Comparison of ENCODE assay signal across 14 cellular contexts in the genomic region with DNA sequence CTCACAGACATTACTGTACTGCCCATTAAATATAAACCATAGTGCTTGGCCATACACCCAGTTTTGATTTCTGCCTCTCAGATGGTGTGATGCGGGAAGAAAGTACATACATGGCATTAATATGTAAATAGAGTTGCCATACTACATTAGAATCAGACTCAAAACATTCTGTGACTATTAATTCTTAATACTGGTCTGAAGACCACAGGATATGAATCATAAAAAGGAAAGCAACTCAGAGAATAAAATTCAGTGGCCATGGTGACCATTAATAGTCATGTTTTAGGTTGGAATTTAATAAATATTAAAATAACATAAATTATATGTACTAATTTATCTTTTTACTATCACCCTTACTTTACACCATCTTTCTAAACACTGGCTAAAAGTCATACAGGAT. TPM values are rescaled to one million over a fixed set of nuclear protein-coding genes. Genes with fewer than 3 reads are reported as not detected.
DNase-seq lines count a peak whose midpoint lies in the region; ATAC-seq and TF ChIP-seq lines count a peak whose summit lies in the region.
"Had no signal": no experiment of that assay in that cellular context is flagged by ENCODE, and none has a peak within 500 bp of the region (broad histone marks: within the 10 kb centered on the region; RNA-seq: fewer than 3 reads in every experiment).

No MANE protein-coding gene starts in this region.

- no peak overlapping the region for H3K27ac Mint-ChIP-seq in activated T-helper 17 cell treated with anti-CD3 and anti-CD28 coated beads, Interleukin-2, amount 50 U/mL, for 72 hours
- H3K27ac Mint-ChIP-seq: activated T-cell treated with anti-CD3 and anti-CD28 coated beads, Interleukin-2, amount 50 U/mL, for 24 hours had no signal

- H3K4me1 ChIP-seq in foreskin keratinocyte = peaks cover 30% of the 10 kb centered on the region
- H3K4me1 ChIP-seq in stomach smooth muscle (ENCODE audit: control insufficient read depth, insufficient read depth, low read length) = peaks cover 5% of the 10 kb centered on the region

- no peak for TF ChIP-seq CTCF in foreskin keratinocyte (conservative IDR thresholded peaks at IDR 0.05)

- no peaks in the 10 kb centered on the region for H3K27me3 ChIP-seq in foreskin keratinocyte
- no peaks in the 10 kb centered on the region for H3K27me3 ChIP-seq in stomach smooth muscle (ENCODE audit: control insufficient read depth in 1 of 2, insufficient read depth in 2 of 2, low read length in 2 of 2)
- H3K27me3 ChIP-seq: ovary had no signal

- H3K9me3 Mint-ChIP-seq in activated T-helper 17 cell treated with anti-CD3 and anti-CD28 coated beads, Interleukin-2, amount 50 U/mL, for 72 hours = no peaks in the 10 kb centered on the region
- H3K9me3 Mint-ChIP-seq: activated T-cell treated with anti-CD3 and anti-CD28 coated beads, Interleukin-2, amount 50 U/mL, for 24 hours had no signal

- peak overlapping the region in 1 of 2 donors; percentile 54 for H3K4me3 ChIP-seq in stomach smooth muscle (ENCODE audit: low read length in 2 of 2)
- H3K4me3 ChIP-seq: lung, ovary had no signal

- ATAC-seq in GM21717 (IDR thresholded peaks at IDR 0.05; ENCODE audit: unreplicated experiment) (peak; percentile 15), foreskin keratinocyte (peak; percentile 7)
- ATAC-seq in activated T-helper 17 cell treated with anti-CD3 and anti-CD28 coated beads, Interleukin-2, amount 50 U/mL, for 72 hours (replicated peaks) = no peak

- H3K36me3 Mint-ChIP-seq in activated T-helper 17 cell treated with anti-CD3 and anti-CD28 coated beads, Interleukin-2, amount 50 U/mL, for 72 hours (ENCODE audit: low read depth) = no peaks in the 10 kb centered on the region

- DNase-seq in foreskin keratinocyte = no peak
- DNase-seq in Kasumi-1 (lab: John Stamatoyannopoulos, UW) = no peak
- no peak for DNase-seq in RKO (ENCODE audit: low spot score)
- no peak for DNase-seq in pons (ENCODE audit: low spot score)
- no peak for DNase-seq in stimulated activated CD4-positive, alpha-beta T cell treated with anti-CD3 and anti-CD28 coated beads, Interleukin-2, amount 100 ng/mL, for 48 hours
- DNase-seq: activated CD4-positive, alpha-beta T cell treated with anti-CD3 and anti-CD28 coated beads for 1 hour; activated T-cell treated with anti-CD3 and anti-CD28 coated beads, Interleukin-2, amount 50 U/mL, for 24 hours; effector CD4-positive, alpha-beta T cell; NCI-H2171; ovary had no signal

- H3K27me3 Mint-ChIP-seq in activated T-helper 17 cell treated with anti-CD3 and anti-CD28 coated beads, Interleukin-2, amount 50 U/mL, for 72 hours = no peaks in the 10 kb centered on the region
- H3K27me3 Mint-ChIP-seq: activated T-cell treated with anti-CD3 and anti-CD28 coated beads, Interleukin-2, amount 50 U/mL, for 24 hours had no signal

- H3K4me3 Mint-ChIP-seq in activated T-helper 17 cell treated with anti-CD3 and anti-CD28 coated beads, Interleukin-2, amount 50 U/mL, for 72 hours = peak overlapping the region; percentile 27
- H3K4me3 Mint-ChIP-seq: activated T-cell treated with anti-CD3 and anti-CD28 coated beads, Interleukin-2, amount 50 U/mL, for 24 hours had no signal

- no peaks in the 10 kb centered on the region for H3K4me1 Mint-ChIP-seq in activated T-helper 17 cell treated with anti-CD3 and anti-CD28 coated beads, Interleukin-2, amount 50 U/mL, for 72 hours

- H3K9ac ChIP-seq in stomach smooth muscle (ENCODE audit: low read length in 2 of 2) = peak overlapping the region in 1 of 2 donors; percentile 47

- no peaks in the 10 kb centered on the region for H3K9me3 ChIP-seq in stomach smooth muscle (ENCODE audit: control insufficient read depth in 2 of 2, low read length in 2 of 2)
- H3K9me3 ChIP-seq: ovary had no signal

- H3K27ac ChIP-seq in foreskin keratinocyte (no peak overlapping the region), stomach smooth muscle (ENCODE audit: low read length) (peak overlapping the region; percentile 46)

- H3K36me3 ChIP-seq in stomach smooth muscle (ENCODE audit: control insufficient read depth in 2 of 2, insufficient read depth in 2 of 2, low read length in 2 of 2) = no peaks in the 10 kb centered on the region
- H3K36me3 ChIP-seq: ovary had no signal

RNA-seq across cellular contexts. Expression of a gene that starts 33.0 kb away (rescaled TPM):
- 10 to 100 TPM; 44.5 to 46.5 TPM for total RNA-seq in activated T-helper 17 cell treated with anti-CD3 and anti-CD28 coated beads, Interleukin-2, amount 50 U/mL, for 72 hours
- 39.9 and 49.6 TPM in 2 replicates for total RNA-seq in foreskin keratinocyte
- 17.0 and 25.6 TPM in 2 replicates for polyA plus RNA-seq in foreskin keratinocyte
